31 cellular contexts compared by ENCODE assay signal in genomic region chr2:130152816-130153595, GRCh38. TPM values are rescaled to one million over a fixed set of nuclear protein-coding genes. Genes with fewer than 3 reads are reported as not detected.
"Had no signal": no experiment of that assay in that cellular context is flagged by ENCODE, and none has a peak within 500 bp of the region (broad histone marks: within the 10 kb centered on the region; RNA-seq: fewer than 3 reads in every experiment).

No MANE protein-coding gene starts in this region.

- H3K9me3 ChIP-seq: pancreas, right atrium auricular region, testis, transverse colon had no signal

- H3K36me3 Mint-ChIP-seq: activated naive CD8-positive, alpha-beta T cell treated with anti-CD3 and anti-CD28 coated beads, Interleukin-2, amount 10 ng/mL, durations not matched to agents 7 days and 5 days had no signal

- H3K27ac ChIP-seq: brain microvascular endothelial cell, pancreas, right atrium auricular region, testis, transverse colon had no signal

- DNase-seq: activated CD4-positive, alpha-beta T cell treated with anti-CD3 and anti-CD28 coated beads for 1 hour; activated CD4-positive, alpha-beta T cell treated with anti-CD3 and anti-CD28 coated beads, Interleukin-2, amount 10 ng/mL, durations not matched to agents 7 days and 5 days; activated CD8-positive, alpha-beta T cell treated with anti-CD3 and anti-CD28 coated beads for 36 hours; activated effector memory CD4-positive, alpha-beta T cell treated with anti-CD3 and anti-CD28 coated beads, Interleukin-2, amount 50 U/mL, for 16 hours; activated naive CD4-positive, alpha-beta T cell treated with anti-CD3 and anti-CD28 coated beads, Interleukin-2, amount 10 ng/mL, durations not matched to agents 7 days and 5 days; activated naive CD8-positive, alpha-beta T cell treated with anti-CD3 and anti-CD28 coated beads, Interleukin-2, amount 10 ng/mL, durations not matched to agents 7 days and 5 days; activated T-cell treated with anti-CD3 and anti-CD28 coated beads for 4 hours; brain microvascular endothelial cell; endodermal cell; foreskin fibroblast; hippocampal formation; left colon; mesendoderm; stimulated activated CD4-positive, alpha-beta T cell treated with anti-CD3 and anti-CD28 coated beads, Interleukin-2, amount 100 ng/mL, for 48 hours; stimulated activated naive CD4-positive, alpha-beta T cell treated with Interleukin-2 at 50 U/mL for 16 hours; T-helper 2 cell; testis; transverse colon had no signal

- H3K4me3 ChIP-seq: pancreas, right atrium auricular region, testis, transverse colon had no signal

- H3K27me3 ChIP-seq: brain microvascular endothelial cell, pancreas, right atrium auricular region, testis, transverse colon had no signal

- H3K27ac Mint-ChIP-seq: activated CD4-positive, alpha-beta T cell treated with anti-CD3 and anti-CD28 coated beads, Interleukin-2, amount 10 ng/mL, durations not matched to agents 7 days and 5 days; activated CD8-positive, alpha-beta T cell treated with anti-CD3 and anti-CD28 coated beads for 36 hours; activated naive CD4-positive, alpha-beta T cell treated with anti-CD3 and anti-CD28 coated beads, Interleukin-2, amount 10 ng/mL, durations not matched to agents 7 days and 5 days; activated naive CD8-positive, alpha-beta T cell treated with anti-CD3 and anti-CD28 coated beads, Interleukin-2, amount 10 ng/mL, durations not matched to agents 7 days and 5 days; activated T-helper 1 cell treated with anti-CD3 and anti-CD28 coated beads, Interleukin-12 subunit alpha, Interleukin-12 subunit beta, Interleukin-2, Interleukin-4 antibody, amounts not matched to agents 30 ng/mL and 10 ng/mL and 1 ng/mL, durations not matched to agents 14 hours and 24 hours and 36 hours; endodermal cell; WTC11 had no signal

- H3K27me3 Mint-ChIP-seq: activated CD4-positive, alpha-beta T cell treated with anti-CD3 and anti-CD28 coated beads, Interleukin-2, amount 10 ng/mL, durations not matched to agents 7 days and 5 days; activated CD8-positive, alpha-beta T cell treated with anti-CD3 and anti-CD28 coated beads for 36 hours; activated naive CD8-positive, alpha-beta T cell treated with anti-CD3 and anti-CD28 coated beads, Interleukin-2, amount 10 ng/mL, durations not matched to agents 7 days and 5 days had no signal

- H3K4me1 Mint-ChIP-seq: endodermal cell had no signal

- H3K4me1 ChIP-seq: pancreas, transverse colon had no signal

- H3K4me3 Mint-ChIP-seq: activated CD4-positive, alpha-beta T cell treated with anti-CD3 and anti-CD28 coated beads, Interleukin-2, amount 10 ng/mL, durations not matched to agents 7 days and 5 days; activated CD8-positive, alpha-beta T cell treated with anti-CD3 and anti-CD28 coated beads for 36 hours; activated naive CD4-positive, alpha-beta T cell treated with anti-CD3 and anti-CD28 coated beads, Interleukin-2, amount 10 ng/mL, durations not matched to agents 7 days and 5 days; activated naive CD8-positive, alpha-beta T cell treated with anti-CD3 and anti-CD28 coated beads, Interleukin-2, amount 10 ng/mL, durations not matched to agents 7 days and 5 days; activated T-helper 1 cell treated with anti-CD3 and anti-CD28 coated beads, Interleukin-12 subunit alpha, Interleukin-12 subunit beta, Interleukin-2, Interleukin-4 antibody, amounts not matched to agents 30 ng/mL and 10 ng/mL and 1 ng/mL, durations not matched to agents 14 hours and 24 hours and 36 hours; endodermal cell; WTC11 had no signal

- ATAC-seq: activated CD8-positive, alpha-beta T cell treated with anti-CD3 and anti-CD28 coated beads for 36 hours; esophagus mucosa; left colon; pancreas; WTC11 had no signal

- H3K36me3 ChIP-seq: transverse colon had no signal

- H3K9me3 Mint-ChIP-seq: activated CD4-positive, alpha-beta T cell treated with anti-CD3 and anti-CD28 coated beads, Interleukin-2, amount 10 ng/mL, durations not matched to agents 7 days and 5 days; activated CD8-positive, alpha-beta T cell treated with anti-CD3 and anti-CD28 coated beads for 36 hours; activated naive CD4-positive, alpha-beta T cell treated with anti-CD3 and anti-CD28 coated beads, Interleukin-2, amount 10 ng/mL, durations not matched to agents 7 days and 5 days; activated naive CD8-positive, alpha-beta T cell treated with anti-CD3 and anti-CD28 coated beads, Interleukin-2, amount 10 ng/mL, durations not matched to agents 7 days and 5 days; activated T-helper 1 cell treated with anti-CD3 and anti-CD28 coated beads, Interleukin-12 subunit alpha, Interleukin-12 subunit beta, Interleukin-2, Interleukin-4 antibody, amounts not matched to agents 30 ng/mL and 10 ng/mL and 1 ng/mL, durations not matched to agents 14 hours and 24 hours and 36 hours; endodermal cell; WTC11 had no signal

RNA-seq across cellular contexts. Expression of gene POTEF, which starts 24.0 kb away (rescaled TPM):
- total RNA-seq: activated CD4-positive, alpha-beta T cell treated with anti-CD3 and anti-CD28 coated beads, Interleukin-2, amount 10 ng/mL, durations not matched to agents 7 days and 5 days; activated CD8-positive, alpha-beta T cell treated with anti-CD3 and anti-CD28 coated beads for 36 hours; activated naive CD8-positive, alpha-beta T cell treated with anti-CD3 and anti-CD28 coated beads, Interleukin-2, amount 10 ng/mL, durations not matched to agents 7 days and 5 days; activated T-helper 1 cell treated with anti-CD3 and anti-CD28 coated beads, Interleukin-12 subunit alpha, Interleukin-12 subunit beta, Interleukin-2, Interleukin-4 antibody, amounts not matched to agents 30 ng/mL and 10 ng/mL and 1 ng/mL, durations not matched to agents 14 hours and 24 hours and 36 hours; cardiac septum; esophagus mucosa; left colon; lower leg skin; mononuclear cell; myocyte; transverse colon had no signal
- polyA plus RNA-seq: keratinocyte had no signal

RNA-seq across cellular contexts. Expression of gene TUBA3E, which starts 45.2 kb away (rescaled TPM):
- total RNA-seq: activated CD4-positive, alpha-beta T cell treated with anti-CD3 and anti-CD28 coated beads, Interleukin-2, amount 10 ng/mL, durations not matched to agents 7 days and 5 days; activated CD8-positive, alpha-beta T cell treated with anti-CD3 and anti-CD28 coated beads for 36 hours; activated naive CD8-positive, alpha-beta T cell treated with anti-CD3 and anti-CD28 coated beads, Interleukin-2, amount 10 ng/mL, durations not matched to agents 7 days and 5 days; activated T-helper 1 cell treated with anti-CD3 and anti-CD28 coated beads, Interleukin-12 subunit alpha, Interleukin-12 subunit beta, Interleukin-2, Interleukin-4 antibody, amounts not matched to agents 30 ng/mL and 10 ng/mL and 1 ng/mL, durations not matched to agents 14 hours and 24 hours and 36 hours; astrocyte; endodermal cell; esophagus mucosa; left colon; lower leg skin; mononuclear cell; myocyte; pancreas; pulmonary artery endothelial cell; WTC11 had no signal
- polyA plus RNA-seq: keratinocyte, neural cell had no signal
